8 cellular contexts compared by ENCODE assay signal in genomic region chr12:48995061-48995879, GRCh38. TPM values are rescaled to one million over a fixed set of nuclear protein-coding genes. Genes with fewer than 3 reads are reported as not detected.
DNase-seq lines count a peak whose midpoint lies in the region; ATAC-seq and TF ChIP-seq lines count a peak whose summit lies in the region.

No MANE protein-coding gene starts in this region.

- H2AFZ ChIP-seq in SU-DHL-6 (ENCODE audit: low read depth, low read length, severe bottlenecking) = no peak overlapping the region

- H3K36me3 Mint-ChIP-seq in stimulated activated memory B cell treated with anti-CD40 and anti-IgM and Interleukin-4, amounts not matched to agents 10 μg/mL and 1 μg/mL and 100 μg/mL, for 72 hours = no peaks in the 10 kb centered on the region

- no peak overlapping the region for H3K27ac Mint-ChIP-seq in stimulated activated memory B cell treated with anti-CD40 and anti-IgM and Interleukin-4, amounts not matched to agents 10 μg/mL and 1 μg/mL and 100 μg/mL, for 72 hours

- no peak for ATAC-seq in stimulated activated memory B cell treated with anti-CD40 and anti-IgM and Interleukin-4, amounts not matched to agents 10 μg/mL and 1 μg/mL and 100 μg/mL, for 72 hours
- no peak for ATAC-seq in GM21367 (IDR thresholded peaks at IDR 0.05; ENCODE audit: unreplicated experiment)

- peaks cover 50% of the 10 kb centered on the region for H3K27me3 Mint-ChIP-seq in stimulated activated memory B cell treated with anti-CD40 and anti-IgM and Interleukin-4, amounts not matched to agents 10 μg/mL and 1 μg/mL and 100 μg/mL, for 72 hours

- CTCF ChIA-PET in AG04450 (lab: Charles Lee) = interaction anchor here (0.5 to 7.7 kb wide), 12 partner anchors 10 to 257 kb away, joined by 3 to 95 read pairs (median 6); partner anchors contain the start of genes DDX23 and WNT1

- TF ChIP-seq CTCF in AG04450 (IDR thresholded peaks at IDR 0.05; ENCODE audit: low read depth, low read length) = peak; percentile 80
- TF ChIP-seq CTCF in GM12874 (IDR thresholded peaks at IDR 0.05; ENCODE audit: insufficient read depth, low read depth, low read length) = peak; percentile 89
- TF ChIP-seq CTCF in SU-DHL-6 (IDR thresholded peaks at IDR 0.05; ENCODE audit: insufficient read depth, low read length, poor library complexity, severe bottlenecking) = peak; percentile 54

- H4K20me1 ChIP-seq in SU-DHL-6 (ENCODE audit: low read depth, low read length) = no peaks in the 10 kb centered on the region

- no peaks in the 10 kb centered on the region for H3K9me2 ChIP-seq in SU-DHL-6 (replicated peaks; ENCODE audit: insufficient read depth, low read length)

- H3K27me3 ChIP-seq in AG04450 (ENCODE audit: control insufficient read depth, insufficient read depth, low read length) (peaks cover 31% of the 10 kb centered on the region), SU-DHL-6 (ENCODE audit: low read length) (no peaks in the 10 kb centered on the region)

- H3K27ac ChIP-seq in AG04450 (ENCODE audit: low read depth, low read length) (no peak overlapping the region), SU-DHL-6 (ENCODE audit: low read depth, low read length) (no peak overlapping the region)

- H3F3A ChIP-seq in SU-DHL-6 (ENCODE audit: insufficient read depth) = 0 out of 2 replicates have a peak, but pooled peaks cover 3% of the 10 kb centered on the region

- no peaks in the 10 kb centered on the region for H3K9me3 Mint-ChIP-seq in stimulated activated memory B cell treated with anti-CD40 and anti-IgM and Interleukin-4, amounts not matched to agents 10 μg/mL and 1 μg/mL and 100 μg/mL, for 72 hours

- peak overlapping the region; percentile 45 for H3K4me3 Mint-ChIP-seq in stimulated activated memory B cell treated with anti-CD40 and anti-IgM and Interleukin-4, amounts not matched to agents 10 μg/mL and 1 μg/mL and 100 μg/mL, for 72 hours

- peak overlapping the region; percentile 16 for H3K4me2 ChIP-seq in SU-DHL-6 (ENCODE audit: low read depth, low read length, poor library complexity, severe bottlenecking)

- POLR2A ChIA-PET in AG04450 (lab: Yijun Ruan, JAX) = interaction anchor here (0.5 to 0.6 kb wide), 2 partner anchors 22 to 25 kb away, joined by 4 to 5 read pairs; no protein-coding TSS in a partner anchor

- H3K36me3 ChIP-seq in SU-DHL-6 (ENCODE audit: low read length) = no peaks in the 10 kb centered on the region

- H3K9me3 ChIP-seq in AG04450 (ENCODE audit: control insufficient read depth, insufficient read depth, low read length) (no peaks in the 10 kb centered on the region; the same call in 1 of the 2 replicates), SU-DHL-6 (ENCODE audit: insufficient read depth, low read length) (no peaks in the 10 kb centered on the region)

- H3K4me3 ChIP-seq in AG04450 (ENCODE audit: low read depth, low read length) (peak overlapping the region; percentile 22; the same call in 1 of the 2 replicates), SU-DHL-6 (ENCODE audit: insufficient read depth, low read length, poor library complexity, severe bottlenecking) (no peak overlapping the region)

- no peak overlapping the region for H3K9ac ChIP-seq in SU-DHL-6 (ENCODE audit: low read length)

- 0 out of 2 replicates have a peak, but pooled peaks cover 6% of the 10 kb centered on the region for H3K79me2 ChIP-seq in SU-DHL-6 (ENCODE audit: insufficient read depth, low read length)

- H3K4me1 Mint-ChIP-seq in stimulated activated memory B cell treated with anti-CD40 and anti-IgM and Interleukin-4, amounts not matched to agents 10 μg/mL and 1 μg/mL and 100 μg/mL, for 72 hours = peaks cover 53% of the 10 kb centered on the region

- DNase-seq in AG04450 (ENCODE audit: low read depth, low spot score) = peak; percentile 49
- peak; percentile 78 to 90 (median 80) for DNase-seq in NCI-H1417 (lab: John Stamatoyannopoulos, UW)
- peak; percentile 91 for DNase-seq in cerebellum (ENCODE audit: low spot score)
- DNase-seq in kidney glomerular epithelial cell (lab: John Stamatoyannopoulos, UW) = peak; percentile 73

RNA-seq across cellular contexts. Expression of gene DDN, which starts 3.9 kb away (rescaled TPM):
- polyA plus RNA-seq in AG04450 (2011; rRNA removed) = 0.02 and 0.04 TPM in 2 replicates
- polyA minus RNA-seq in AG04450 (2011; rRNA and poly(A)+ RNA removed) = 0.09 TPM in 2 replicates
- total RNA-seq in cerebellum = 0.64 TPM

RNA-seq across cellular contexts. Expression of gene WNT1, which starts 17.1 kb away (rescaled TPM):
- polyA plus RNA-seq in AG04450 (2011; rRNA removed) = not detected in 2 replicates
- polyA minus RNA-seq in AG04450 (2011; rRNA and poly(A)+ RNA removed) = not detected in 2 replicates
- not detected for total RNA-seq in cerebellum

RNA-seq across cellular contexts. Expression of gene PRKAG1, which starts 23.3 kb away (rescaled TPM):
- 112 and 130 TPM in 2 replicates for polyA plus RNA-seq in AG04450 (2011; rRNA removed)
- 42.9 and 54.6 TPM in 2 replicates for polyA minus RNA-seq in AG04450 (2011; rRNA and poly(A)+ RNA removed)
- 33.6 TPM for total RNA-seq in cerebellum

RNA-seq across cellular contexts. Expression of gene WNT10B, which starts 23.7 kb away (rescaled TPM):
- 0.24 and 0.26 TPM in 2 replicates for polyA plus RNA-seq in AG04450 (2011; rRNA removed)
- polyA minus RNA-seq in AG04450 (2011; rRNA and poly(A)+ RNA removed) = 0.09 and 0.18 TPM in 2 replicates
- total RNA-seq in cerebellum = 5.7 TPM

RNA-seq across cellular contexts. Expression of gene ARF3, which starts 38.0 kb away (rescaled TPM):
- polyA plus RNA-seq in AG04450 (2011; rRNA removed) = 260 TPM in 2 replicates
- 129 and 145 TPM in 2 replicates for polyA minus RNA-seq in AG04450 (2011; rRNA and poly(A)+ RNA removed)
- 49.6 TPM for total RNA-seq in cerebellum
